ENCODE assay signal across 1 cellular context in genomic region chr2:84969511-84970265, GRCh38.
TF ChIP-seq lines count a peak whose summit lies in the region.

No MANE protein-coding gene starts in this region.

TF ChIP-seq in K562, 482 proteins besides CTCF, POLR2A, EP300 and RAD21 (continued from another document):
- TF ChIP-seq CEBPZ (IDR thresholded peaks at IDR 0.05; ENCODE audit: borderline replicate concordance, low read depth, low read length) (no peak), L3MBTL2 (IDR thresholded peaks at IDR 0.05) (peak; percentile 82), GATAD2B (IDR thresholded peaks at IDR 0.05; ENCODE audit: borderline replicate concordance) (no peak), KDM1A (IDR thresholded peaks at IDR 0.05) (peak; percentile 76 to 85), ZNF561 (CRISPR knock-in tag; conservative IDR thresholded peaks at IDR 0.05) (no peak), KDM4B (IDR thresholded peaks at IDR 0.05; ENCODE audit: borderline replicate concordance in 2 of 2, low read depth in 1 of 2) (no peak), CREB3L1 (IDR thresholded peaks at IDR 0.05; ENCODE audit: borderline replicate concordance, low read depth) (no peak), YBX1 (IDR thresholded peaks at IDR 0.05) (no peak), ZNF398 (CRISPR knock-in tag; IDR thresholded peaks at IDR 0.05) (no peak), NFRKB (IDR thresholded peaks at IDR 0.05; ENCODE audit: low read depth) (0 out of 2 replicates have a peak, but pooled peaks have one; percentile 45), ELF2 (CRISPR knock-in tag; IDR thresholded peaks at IDR 0.05) (peak; percentile 47; the same call in 1 of the 2 replicates), STAT5A (IDR thresholded peaks at IDR 0.05; ENCODE audit: borderline replicate concordance, low read length) (no peak), ZNF124 (CRISPR knock-in tag; IDR thresholded peaks at IDR 0.05) (no peak), GTF2E2 (tag; IDR thresholded peaks at IDR 0.05) (peak; percentile 64), MLLT1 (IDR thresholded peaks at IDR 0.05) (peak in 1 of 2 experiments; percentile 35; a peak in 1 of 4 replicates), TRIM28 (IDR thresholded peaks at IDR 0.05) (no peak), TEAD4 (IDR thresholded peaks at IDR 0.05; ENCODE audit: low read length) (peak; percentile 5; the same call in 1 of the 2 replicates), TEAD4 (CRISPR knock-in tag; IDR thresholded peaks at IDR 0.05; ENCODE audit: borderline replicate concordance) (no peak), RCOR1 (IDR thresholded peaks at IDR 0.05; ENCODE audit: borderline replicate concordance in 1 of 2, low read depth in 2 of 2, low read length in 2 of 2) (peak in 1 of 2 experiments; percentile 49; a peak in 1 of 4 replicates), NELFE (IDR thresholded peaks at IDR 0.05; ENCODE audit: insufficient read depth, insufficient read length) (no peak), TBP (optimal IDR thresholded peaks at IDR 0.05; ENCODE audit: low read depth, low read length) (no peak), PCBP1 (IDR thresholded peaks at IDR 0.05; ENCODE audit: low read depth, low read length, poor library complexity, severe bottlenecking) (no peak), PHTF2 (CRISPR knock-in tag; IDR thresholded peaks at IDR 0.05) (no peak), ELF1 (tag; IDR thresholded peaks at IDR 0.05) (peak; percentile 54), ZBED1 (IDR thresholded peaks at IDR 0.05) (no peak), MLX (CRISPR knock-in tag; conservative IDR thresholded peaks at IDR 0.05) (no peak), MNT (conservative IDR thresholded peaks at IDR 0.05) (peak in 1 of 2 experiments; percentile 50; a peak in 1 of 4 replicates), ZBTB49 (CRISPR knock-in tag; IDR thresholded peaks at IDR 0.05; ENCODE audit: borderline replicate concordance) (no peak), ZNF324 (CRISPR knock-in tag; IDR thresholded peaks at IDR 0.05) (no peak), ETS1 (conservative IDR thresholded peaks at IDR 0.05; ENCODE audit: control insufficient read depth, low read depth, low read length) (no peak)
TF ChIP-seq in K562: peak in this region for 29.
